ENCODE assay signal across 9 cellular contexts in the genomic region with DNA sequence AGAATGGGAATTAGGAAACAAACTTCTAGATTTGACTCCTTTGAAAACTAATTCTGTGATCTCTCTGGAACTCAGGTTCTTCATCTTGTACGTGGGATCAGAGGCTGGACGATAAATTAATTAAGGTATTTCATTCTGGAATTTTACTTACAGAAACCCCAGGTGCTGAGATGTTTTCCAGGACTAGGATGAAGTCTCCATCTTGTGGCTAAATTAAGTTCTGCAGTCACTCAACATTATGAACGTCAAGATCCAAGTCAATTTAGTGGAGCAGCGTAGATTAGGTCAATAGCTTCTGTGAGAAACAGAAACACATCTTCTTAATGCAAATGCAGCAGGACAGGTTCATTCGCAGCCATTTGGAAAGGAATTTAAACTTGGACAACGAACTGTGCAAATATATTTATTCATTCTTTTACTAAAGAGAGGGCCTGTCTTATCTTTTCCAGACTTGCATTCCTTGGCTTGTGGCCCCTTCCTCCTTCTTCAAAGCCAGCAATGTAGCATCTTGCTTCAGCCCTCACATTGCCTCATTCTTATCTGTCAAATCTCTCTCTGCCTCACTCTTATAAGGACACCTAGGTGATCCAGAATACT. TPM values are rescaled to one million over a fixed set of nuclear protein-coding genes. Genes with fewer than 3 reads are reported as not detected.
DNase-seq lines count a peak whose midpoint lies in the region; ATAC-seq and TF ChIP-seq lines count a peak whose summit lies in the region.
"Had no signal": no experiment of that assay in that cellular context is flagged by ENCODE, and none has a peak within 500 bp of the region (broad histone marks: within the 10 kb centered on the region; RNA-seq: fewer than 3 reads in every experiment).

No MANE protein-coding gene starts in this region.

- H3K9me1 ChIP-seq in IMR-90 (ENCODE audit: insufficient read depth, low read length): no peaks in the 10 kb centered on the region

- H3K4me2 ChIP-seq in IMR-90 (ENCODE audit: low read depth, low read length): no peak overlapping the region

- TF ChIP-seq CTCF in IMR-90 (conservative IDR thresholded peaks at IDR 0.05; ENCODE audit: low read depth, low read length) (peak; percentile 88), RWPE2 (IDR thresholded peaks at IDR 0.05; ENCODE audit: poor library complexity, severe bottlenecking) (peak; percentile 98), neutrophil (IDR thresholded peaks at IDR 0.05) (peak; percentile 53)

- peak; percentile 92 for TF ChIP-seq RAD21 in IMR-90 (IDR thresholded peaks at IDR 0.05; ENCODE audit: low read length)

- H3K27me3 ChIP-seq in IMR-90 (ENCODE audit: control insufficient read depth, insufficient read depth, low read length) (no peaks in the 10 kb centered on the region; the same call in 1 of the 2 replicates), RWPE2 (ENCODE audit: insufficient read depth, poor library complexity, severe bottlenecking) (no peaks in the 10 kb centered on the region), neutrophil (no peaks in the 10 kb centered on the region)

- ATAC-seq in IMR-90 (ENCODE audit: low read depth) (peak; percentile 64; the same call in 1 of the 2 replicates), RWPE2 (ENCODE audit: low read depth) (peak; percentile 50; the same call in 2 of the 3 replicates), esophagus mucosa (peak; percentile 54), GM21619 (IDR thresholded peaks at IDR 0.05; ENCODE audit: unreplicated experiment) (no peak), HG03565 (IDR thresholded peaks at IDR 0.05; ENCODE audit: unreplicated experiment) (no peak)

- no peak overlapping the region for H3K9ac ChIP-seq in IMR-90 (ENCODE audit: low read depth, low read length)

- TF ChIP-seq POLR2A in IMR-90 (IDR thresholded peaks at IDR 0.05; ENCODE audit: low read depth, low read length): no peak

- no peak overlapping the region for H4K91ac ChIP-seq in IMR-90 (ENCODE audit: insufficient read depth, low read depth, low read length)

- H3K14ac ChIP-seq in IMR-90 (replicated peaks; ENCODE audit: low read depth, low read length): no peak overlapping the region

- no peak overlapping the region for H4K8ac ChIP-seq in IMR-90 (ENCODE audit: low read depth in 2 of 2, low read length in 2 of 2)

- no peak overlapping the region for H3K23ac ChIP-seq in IMR-90 (ENCODE audit: low read depth, low read length)

- no peak overlapping the region for H4K5ac ChIP-seq in IMR-90 (ENCODE audit: low read depth, low read length)

- H3K79me1 ChIP-seq in IMR-90 (ENCODE audit: low read depth in 1 of 2, low read length in 2 of 2): no peaks in the 10 kb centered on the region

- H3K18ac ChIP-seq in IMR-90 (ENCODE audit: low read depth, low read length): no peak overlapping the region

- no peak overlapping the region for H2AFZ ChIP-seq in IMR-90 (replicated peaks; ENCODE audit: low read length, poor library complexity)

- CTCF ChIA-PET in IMR-90 (lab: Yijun Ruan, JAX): interaction anchor here (1.4 to 4.6 kb wide), 3 partner anchors 10 to 126 kb away, joined by 4 to 23 read pairs (median 13); no protein-coding TSS in a partner anchor

- H2BK5ac ChIP-seq in IMR-90 (ENCODE audit: low read depth, low read length, poor library complexity, severe bottlenecking): no peak overlapping the region

- no peak overlapping the region for H3K56ac ChIP-seq in IMR-90 (ENCODE audit: extremely low read depth, insufficient read depth, low read length)

- peak; percentile 78 for DNase-seq in G401 (ENCODE audit: low spot score)
- peak; percentile 65 for DNase-seq in IMR-90
- no peak for DNase-seq in RWPE2 (ENCODE audit: low spot score)
- no peak for DNase-seq in NK-92 treated with Interleukin-12 subunit alpha and Interleukin-12 subunit beta, amount 100 ng/mL, for 24 hours (lab: John Stamatoyannopoulos, UW)

- no peak overlapping the region for H3K27ac ChIP-seq in IMR-90 (ENCODE audit: insufficient read depth, low read length)
- no peak overlapping the region for H3K27ac ChIP-seq in RWPE2 (ENCODE audit: poor library complexity, severe bottlenecking)
- H3K27ac ChIP-seq in neutrophil: no peak overlapping the region

- H3K4me1 ChIP-seq in IMR-90 (ENCODE audit: control insufficient read depth, insufficient read depth, low read length) (no peaks in the 10 kb centered on the region), RWPE2 (ENCODE audit: insufficient read depth, poor library complexity, severe bottlenecking) (peaks cover 12% of the 10 kb centered on the region), neutrophil (ENCODE audit: control insufficient read depth in 1 of 2, insufficient read depth in 1 of 2, low read depth in 1 of 2, low read length in 1 of 2) (no peaks in the 10 kb centered on the region)

- no peak overlapping the region for H3K4ac ChIP-seq in IMR-90 (ENCODE audit: low read depth, low read length)

- no peaks in the 10 kb centered on the region for H3K9me3 ChIP-seq in IMR-90 (ENCODE audit: control insufficient read depth, insufficient read depth, low read length)
- H3K9me3 ChIP-seq in RWPE2 (ENCODE audit: severe bottlenecking): no peaks in the 10 kb centered on the region
- H3K9me3 ChIP-seq in neutrophil: no peaks in the 10 kb centered on the region

- no peak overlapping the region for H3K4me3 ChIP-seq in IMR-90 (ENCODE audit: insufficient read depth, low read depth, low read length)
- H3K4me3 ChIP-seq in RWPE2 (ENCODE audit: severe bottlenecking): no peak overlapping the region
- no peak overlapping the region for H3K4me3 ChIP-seq in neutrophil (ENCODE audit: low read depth in 1 of 2, low read length in 1 of 2)

- no peak overlapping the region for H2BK20ac ChIP-seq in IMR-90 (ENCODE audit: low read depth, low read length)

- no peaks in the 10 kb centered on the region for H3K36me3 ChIP-seq in IMR-90 (ENCODE audit: control insufficient read depth, insufficient read depth, low read length)
- H3K36me3 ChIP-seq in RWPE2 (ENCODE audit: low read depth): no peaks in the 10 kb centered on the region
- H3K36me3 ChIP-seq in neutrophil: no peaks in the 10 kb centered on the region

- H4K20me1 ChIP-seq in IMR-90 (ENCODE audit: insufficient read depth, low read length): no peaks in the 10 kb centered on the region

- no peak overlapping the region for H2BK120ac ChIP-seq in IMR-90 (ENCODE audit: low read depth, low read length)

- intact Hi-C loops in IMR-90 (cut with micrococcal nuclease): loop anchor here (1.0 kb wide), 2 partner anchors 125 to 294 kb away; no protein-coding TSS in a partner anchor

- in situ Hi-C loops in G401 (cut with HindIII; ENCODE audit: low sequenced_read_pairs) (no loop called here), IMR-90 (cut with MboI; ENCODE audit: low sequenced_read_pairs) (loop anchor here (5.0 kb wide), 2 partner anchors 118 to 293 kb away; no protein-coding TSS in a partner anchor)

- POLR2A ChIA-PET in IMR-90 (lab: Charles Lee; ENCODE audit: unreplicated experiment): no interaction called here

- no CpG with 5 or more reads among the region's 6 CpGs for WGBS in IMR-90 (ENCODE audit: extremely low coverage in 2 of 2, insufficient read length in 1 of 2), 2 experiments

- dilution Hi-C loops in IMR-90 (cut with HindIII; ENCODE audit: low sequenced_read_pairs, unreplicated experiment): no loop called here

- no peak overlapping the region for H2AK5ac ChIP-seq in IMR-90 (ENCODE audit: low read depth, low read length)

- no peak overlapping the region for H2AK9ac ChIP-seq in IMR-90 (replicated peaks; ENCODE audit: low read depth, low read length, poor library complexity)

- BruUV-seq in IMR-90 (replicated peaks; lab: Mats Ljungman, UMichigan): no TSS peak

- H2BK15ac ChIP-seq in IMR-90 (ENCODE audit: low read depth, low read length): no peak overlapping the region

TF ChIP-seq in IMR-90, 13 proteins besides CTCF, POLR2A, EP300 and RAD21:
- TF ChIP-seq MXI1 (IDR thresholded peaks at IDR 0.05; ENCODE audit: borderline replicate concordance, low read depth, low read length): no peak
- TF ChIP-seq SMC3 (IDR thresholded peaks at IDR 0.05; ENCODE audit: low read depth, low read length): peak; percentile 93
- TF ChIP-seq CEBPB (IDR thresholded peaks at IDR 0.05; ENCODE audit: low read depth, low read length): no peak

RNA-seq across cellular contexts. Expression of a gene that starts 26.7 kb away (rescaled TPM):
- total RNA-seq in G401 (2014; rRNA removed; shearing (Covaris generic)): not detected in 2 replicates
- total RNA-seq in IMR-90 (2012; rRNA removed) (not detected in 2 replicates), esophagus mucosa (not detected)
- polyA plus RNA-seq in IMR-90 (2012; rRNA removed): not detected in 2 replicates
- not detected in 2 replicates for polyA plus RNA-seq in IMR-90 (2012; cell fraction: cytosol; rRNA removed)
- not detected in 2 replicates for polyA plus RNA-seq in IMR-90 (2012; cell fraction: nucleus; rRNA removed; ENCODE audit: low replicate concordance)
- total RNA-seq: activated CD8-positive, alpha-beta memory T cell treated with anti-CD3 and anti-CD28 coated beads for 36 hours had no signal

Comparison
In these comparisons a context has a peak if more than half of its experiments do, and no peak if none do; other contexts are left out.
1. DNase-seq: peak in G401 (single experiment) and IMR-90 (single experiment); none in RWPE2 (single experiment) and NK-92 treated with Interleukin-12 subunit alpha and Interleukin-12 subunit beta, amount 100 ng/mL, for 24 hours (single experiment).
2. ATAC-seq: peak in IMR-90 (single experiment), RWPE2 (single experiment) and esophagus mucosa (single experiment); none in GM21619 (single experiment) and HG03565 (single experiment).
3. Peak in every context shown above with its lines, with median percentiles within 50 percentile points of each other: CTCF ChIP-seq.